In the genomic region with DNA sequence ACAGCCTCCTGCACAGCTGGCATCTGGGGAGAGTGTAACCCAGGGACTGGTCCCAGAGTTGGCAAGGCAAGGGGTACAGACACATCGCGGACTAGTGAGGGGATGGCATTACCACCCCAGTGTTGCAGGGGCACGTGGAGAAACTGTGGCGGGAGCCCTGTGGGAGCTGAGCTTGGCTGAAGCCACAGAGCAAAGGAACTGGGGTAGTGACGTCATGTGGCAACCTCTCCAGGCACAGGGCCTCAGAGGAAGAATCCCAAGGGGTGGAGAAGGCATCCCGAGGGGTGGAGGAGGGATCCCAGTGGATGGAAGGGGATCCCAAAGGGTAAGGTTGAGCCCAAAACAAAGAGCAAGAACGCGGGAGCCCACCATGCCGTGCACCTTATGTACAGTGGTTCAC, we compare ENCODE assay signal across 20 cellular contexts.
DNase-seq lines count a peak whose midpoint lies in the region; ATAC-seq and TF ChIP-seq lines count a peak whose summit lies in the region.
"Had no signal": no experiment of that assay in that cellular context is flagged by ENCODE, and none has a peak within 500 bp of the region (broad histone marks: within the 10 kb centered on the region; RNA-seq: fewer than 3 reads in every experiment).

No MANE protein-coding gene starts in this region.

- DNase-seq in myocyte (ENCODE audit: low read depth) (peak; percentile 9), osteoblast (ENCODE audit: insufficient read length, low spot score, missing footprints) (peak; percentile 61), type B pancreatic cell (ENCODE audit: extremely low spot score, unreplicated experiment) (no peak), LoVo (ENCODE audit: low spot score) (no peak), germinal center (ENCODE audit: low spot score) (no peak)
- DNase-seq: 8988T; ACHN; AML-193; C1 segment of cervical spinal cord; Calu3; CD4-positive, alpha-beta memory T cell; COR-L47; DMS53; DMS79 treated with DMSO at 0.1 percent for 48 hours; GF-D8 had no signal

- ATAC-seq in HG03521 (IDR thresholded peaks at IDR 0.05; ENCODE audit: unreplicated experiment), result no peak
- ATAC-seq: A549, GM23338 had no signal

- H3K9me3 ChIP-seq in HEK293 (ENCODE audit: control insufficient read depth, insufficient read depth, low read depth, low read length) (no peaks in the 10 kb centered on the region), osteoblast (ENCODE audit: low read depth, low read length) (no peaks in the 10 kb centered on the region)
- H3K9me3 ChIP-seq: A549, HAP-1 had no signal

- CTCF ChIA-PET in HEK293 (lab: Yijun Ruan, JAX), result interaction anchor here (1.5 kb wide), 1 partner anchor 10 kb away, joined by 7 read pairs; no protein-coding TSS in a partner anchor

- POLR2A ChIA-PET in HEK293 (lab: Yijun Ruan, JAX), result no interaction called here

- H3K27ac ChIP-seq in HEK293 (ENCODE audit: extremely low read depth, low read depth, low read length), result no peak overlapping the region
- H3K27ac ChIP-seq in osteoblast (ENCODE audit: low read depth, low read length), result no peak overlapping the region
- H3K27ac ChIP-seq: A549 had no signal

- peak overlapping the region; percentile 29 for H3K27ac Mint-ChIP-seq in type B pancreatic cell
- H3K27ac Mint-ChIP-seq: CD4-positive, alpha-beta memory T cell; GM23338 had no signal

- no peak overlapping the region for H2AFZ ChIP-seq in osteoblast (ENCODE audit: low read length)
- H2AFZ ChIP-seq: GM23338 had no signal

- H3K4me1 ChIP-seq in HEK293 (ENCODE audit: control insufficient read depth, insufficient read depth, low read length) (no peaks in the 10 kb centered on the region), osteoblast (ENCODE audit: insufficient read depth, low read length) (no peaks in the 10 kb centered on the region)
- H3K4me1 ChIP-seq: A549, HAP-1 had no signal

- H3K36me3 Mint-ChIP-seq in type B pancreatic cell, result no peaks in the 10 kb centered on the region
- H3K36me3 Mint-ChIP-seq: CD4-positive, alpha-beta memory T cell had no signal

- H4K20me1 ChIP-seq in osteoblast (ENCODE audit: insufficient read depth, low read length), result no peaks in the 10 kb centered on the region

- peaks cover 17% of the 10 kb centered on the region for H3K27me3 Mint-ChIP-seq in type B pancreatic cell

- H3K4me3 ChIP-seq in HEK293 (ENCODE audit: low read depth, low read length) (no peak overlapping the region), osteoblast (ENCODE audit: insufficient read depth, low read length) (no peak overlapping the region)
- H3K4me3 ChIP-seq: A549, GM23338, HAP-1 had no signal

- TF ChIP-seq CTCF in HEK293 (tag by site-specific recombination; IDR thresholded peaks at IDR 0.05), result no peak
- no peak for TF ChIP-seq CTCF in osteoblast (IDR thresholded peaks at IDR 0.05; ENCODE audit: extremely low read depth, low read depth, low read length)
- TF ChIP-seq CTCF in type B pancreatic cell (conservative IDR thresholded peaks at IDR 0.05), result no peak

- H3K4me1 Mint-ChIP-seq in type B pancreatic cell (ENCODE audit: unreplicated experiment), result peaks cover 4% of the 10 kb centered on the region
- H3K4me1 Mint-ChIP-seq: CD4-positive, alpha-beta memory T cell had no signal

- no peaks in the 10 kb centered on the region for H3K9me3 Mint-ChIP-seq in type B pancreatic cell
- H3K9me3 Mint-ChIP-seq: CD4-positive, alpha-beta memory T cell; GM23338 had no signal

- no peaks in the 10 kb centered on the region for H3K79me2 ChIP-seq in osteoblast (ENCODE audit: insufficient read depth, low read length)

- H3K36me3 ChIP-seq in HEK293 (ENCODE audit: control insufficient read depth in 2 of 2, insufficient read depth in 1 of 2, low read length in 2 of 2) (no peaks in the 10 kb centered on the region), osteoblast (ENCODE audit: insufficient read depth, low read length) (no peaks in the 10 kb centered on the region)
- H3K36me3 ChIP-seq: HAP-1 had no signal

- no peak overlapping the region for H3K4me3 Mint-ChIP-seq in type B pancreatic cell
- H3K4me3 Mint-ChIP-seq: CD4-positive, alpha-beta memory T cell; GM23338 had no signal

- H3K27me3 ChIP-seq in osteoblast (ENCODE audit: insufficient read depth, low read length), result no peaks in the 10 kb centered on the region

- no peak overlapping the region for H3K4me2 ChIP-seq in osteoblast (ENCODE audit: insufficient read depth, low read length)
- H3K4me2 ChIP-seq: A549, GM23338 had no signal

TF ChIP-seq in HEK293, 187 proteins besides CTCF, POLR2A, EP300 and RAD21:
- TF ChIP-seq EGR2 (tag by site-specific recombination; IDR thresholded peaks at IDR 0.05; ENCODE audit: low read depth) (no peak), ZNF175 (tag by site-specific recombination; IDR thresholded peaks at IDR 0.05) (no peak)
- TF ChIP-seq, protein P1, sequence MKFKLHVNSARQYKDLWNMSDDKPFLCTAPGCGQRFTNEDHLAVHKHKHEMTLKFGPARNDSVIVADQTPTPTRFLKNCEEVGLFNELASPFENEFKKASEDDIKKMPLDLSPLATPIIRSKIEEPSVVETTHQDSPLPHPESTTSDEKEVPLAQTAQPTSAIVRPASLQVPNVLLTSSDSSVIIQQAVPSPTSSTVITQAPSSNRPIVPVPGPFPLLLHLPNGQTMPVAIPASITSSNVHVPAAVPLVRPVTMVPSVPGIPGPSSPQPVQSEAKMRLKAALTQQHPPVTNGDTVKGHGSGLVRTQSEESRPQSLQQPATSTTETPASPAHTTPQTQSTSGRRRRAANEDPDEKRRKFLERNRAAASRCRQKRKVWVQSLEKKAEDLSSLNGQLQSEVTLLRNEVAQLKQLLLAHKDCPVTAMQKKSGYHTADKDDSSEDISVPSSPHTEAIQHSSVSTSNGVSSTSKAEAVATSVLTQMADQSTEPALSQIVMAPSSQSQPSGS (tag by site-specific recombination; IDR thresholded peaks at IDR 0.05; ENCODE audit: low read depth), result peak; percentile 43; the same call in 1 of the 2 replicates

Comparison
In these comparisons a context has a peak if more than half of its experiments do, and no peak if none do; other contexts are left out.
1. DNase-seq: peak in myocyte (single experiment) and osteoblast (single experiment); none in type B pancreatic cell (single experiment), LoVo (single experiment) and germinal center (single experiment).